1 cellular context compared by ENCODE assay signal in the genomic region with DNA sequence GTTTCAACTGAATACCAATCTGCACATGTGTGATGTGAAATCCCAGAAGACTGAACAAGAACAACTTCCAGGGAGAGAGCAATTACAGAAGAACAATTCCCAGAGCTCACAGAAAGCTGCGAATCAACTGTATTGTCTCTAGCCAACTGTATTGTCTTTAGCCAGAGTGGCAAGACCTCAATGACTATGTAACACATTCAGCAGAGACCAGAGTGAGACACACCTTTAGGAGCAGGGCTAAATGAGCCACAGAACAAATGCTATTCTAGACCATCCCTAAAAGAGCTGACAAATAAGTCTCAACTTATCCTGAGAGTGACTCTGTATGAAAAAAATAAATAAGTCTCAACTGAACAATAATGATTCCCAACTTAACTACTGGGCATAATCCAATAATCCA.
TF ChIP-seq lines count a peak whose summit lies in the region.

No MANE protein-coding gene starts in this region.

TF ChIP-seq in SK-N-SH treated with all-trans-retinoic acid at 6 μM for 48 hours, 23 proteins besides CTCF, POLR2A, EP300 and RAD21 (continued from another document):
- TF ChIP-seq, protein P1, sequence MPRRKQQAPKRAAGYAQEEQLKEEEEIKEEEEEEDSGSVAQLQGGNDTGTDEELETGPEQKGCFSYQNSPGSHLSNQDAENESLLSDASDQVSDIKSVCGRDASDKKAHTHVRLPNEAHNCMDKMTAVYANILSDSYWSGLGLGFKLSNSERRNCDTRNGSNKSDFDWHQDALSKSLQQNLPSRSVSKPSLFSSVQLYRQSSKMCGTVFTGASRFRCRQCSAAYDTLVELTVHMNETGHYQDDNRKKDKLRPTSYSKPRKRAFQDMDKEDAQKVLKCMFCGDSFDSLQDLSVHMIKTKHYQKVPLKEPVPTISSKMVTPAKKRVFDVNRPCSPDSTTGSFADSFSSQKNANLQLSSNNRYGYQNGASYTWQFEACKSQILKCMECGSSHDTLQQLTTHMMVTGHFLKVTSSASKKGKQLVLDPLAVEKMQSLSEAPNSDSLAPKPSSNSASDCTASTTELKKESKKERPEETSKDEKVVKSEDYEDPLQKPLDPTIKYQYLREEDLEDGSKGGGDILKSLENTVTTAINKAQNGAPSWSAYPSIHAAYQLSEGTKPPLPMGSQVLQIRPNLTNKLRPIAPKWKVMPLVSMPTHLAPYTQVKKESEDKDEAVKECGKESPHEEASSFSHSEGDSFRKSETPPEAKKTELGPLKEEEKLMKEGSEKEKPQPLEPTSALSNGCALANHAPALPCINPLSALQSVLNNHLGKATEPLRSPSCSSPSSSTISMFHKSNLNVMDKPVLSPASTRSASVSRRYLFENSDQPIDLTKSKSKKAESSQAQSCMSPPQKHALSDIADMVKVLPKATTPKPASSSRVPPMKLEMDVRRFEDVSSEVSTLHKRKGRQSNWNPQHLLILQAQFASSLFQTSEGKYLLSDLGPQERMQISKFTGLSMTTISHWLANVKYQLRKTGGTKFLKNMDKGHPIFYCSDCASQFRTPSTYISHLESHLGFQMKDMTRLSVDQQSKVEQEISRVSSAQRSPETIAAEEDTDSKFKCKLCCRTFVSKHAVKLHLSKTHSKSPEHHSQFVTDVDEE (CRISPR knock-in tag; IDR thresholded peaks at IDR 0.05): no peak
- no peak for TF ChIP-seq TOX (CRISPR knock-in tag; IDR thresholded peaks at IDR 0.05; ENCODE audit: borderline replicate concordance)
- no peak for TF ChIP-seq ZFP30 (CRISPR knock-in tag; IDR thresholded peaks at IDR 0.05)
- TF ChIP-seq CSDC2 (CRISPR knock-in tag; IDR thresholded peaks at IDR 0.05): no peak
- no peak for TF ChIP-seq GLIS3 (CRISPR knock-in tag; IDR thresholded peaks at IDR 0.05)
- TF ChIP-seq, protein P2, sequence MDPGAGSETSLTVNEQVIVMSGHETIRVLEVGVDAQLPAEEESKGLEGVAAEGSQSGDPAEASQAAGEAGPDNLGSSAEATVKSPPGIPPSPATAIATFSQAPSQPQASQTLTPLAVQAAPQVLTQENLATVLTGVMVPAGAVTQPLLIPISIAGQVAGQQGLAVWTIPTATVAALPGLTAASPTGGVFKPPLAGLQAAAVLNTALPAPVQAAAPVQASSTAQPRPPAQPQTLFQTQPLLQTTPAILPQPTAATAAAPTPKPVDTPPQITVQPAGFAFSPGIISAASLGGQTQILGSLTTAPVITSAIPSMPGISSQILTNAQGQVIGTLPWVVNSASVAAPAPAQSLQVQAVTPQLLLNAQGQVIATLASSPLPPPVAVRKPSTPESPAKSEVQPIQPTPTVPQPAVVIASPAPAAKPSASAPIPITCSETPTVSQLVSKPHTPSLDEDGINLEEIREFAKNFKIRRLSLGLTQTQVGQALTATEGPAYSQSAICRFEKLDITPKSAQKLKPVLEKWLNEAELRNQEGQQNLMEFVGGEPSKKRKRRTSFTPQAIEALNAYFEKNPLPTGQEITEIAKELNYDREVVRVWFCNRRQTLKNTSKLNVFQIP (CRISPR knock-in tag; IDR thresholded peaks at IDR 0.05; ENCODE audit: borderline replicate concordance, low read depth): no peak
- TF ChIP-seq ARNTL (CRISPR knock-in tag; IDR thresholded peaks at IDR 0.05; ENCODE audit: borderline replicate concordance, low read depth): no peak
- TF ChIP-seq, protein P3, sequence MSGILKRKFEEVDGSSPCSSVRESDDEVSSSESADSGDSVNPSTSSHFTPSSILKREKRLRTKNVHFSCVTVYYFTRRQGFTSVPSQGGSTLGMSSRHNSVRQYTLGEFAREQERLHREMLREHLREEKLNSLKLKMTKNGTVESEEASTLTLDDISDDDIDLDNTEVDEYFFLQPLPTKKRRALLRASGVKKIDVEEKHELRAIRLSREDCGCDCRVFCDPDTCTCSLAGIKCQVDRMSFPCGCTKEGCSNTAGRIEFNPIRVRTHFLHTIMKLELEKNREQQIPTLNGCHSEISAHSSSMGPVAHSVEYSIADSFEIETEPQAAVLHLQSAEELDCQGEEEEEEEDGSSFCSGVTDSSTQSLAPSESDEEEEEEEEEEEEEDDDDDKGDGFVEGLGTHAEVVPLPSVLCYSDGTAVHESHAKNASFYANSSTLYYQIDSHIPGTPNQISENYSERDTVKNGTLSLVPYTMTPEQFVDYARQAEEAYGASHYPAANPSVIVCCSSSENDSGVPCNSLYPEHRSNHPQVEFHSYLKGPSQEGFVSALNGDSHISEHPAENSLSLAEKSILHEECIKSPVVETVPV (CRISPR knock-in tag; IDR thresholded peaks at IDR 0.05): no peak
- TF ChIP-seq RARB (CRISPR knock-in tag; IDR thresholded peaks at IDR 0.05): no peak
- TF ChIP-seq PPARA (CRISPR knock-in tag; IDR thresholded peaks at IDR 0.05; ENCODE audit: borderline replicate concordance): no peak
